In genomic region chr21:38824124-38824822, GRCh38 we compare ENCODE assay signal across 14 cellular contexts. TPM values are rescaled to one million over a fixed set of nuclear protein-coding genes. Genes with fewer than 3 reads are reported as not detected.
DNase-seq lines count a peak whose midpoint lies in the region; ATAC-seq, FAIRE-seq and TF ChIP-seq lines count a peak whose summit lies in the region.
"Had no signal": no experiment of that assay in that cellular context is flagged by ENCODE, and none has a peak within 500 bp of the region (broad histone marks: within the 10 kb centered on the region; RNA-seq: fewer than 3 reads in every experiment).

No MANE protein-coding gene starts in this region.

- FAIRE-seq in endothelial cell of umbilical vein (lab: Jason Lieb, UNC): peak; percentile 24
- FAIRE-seq: G401.6 had no signal

- no peaks in the 10 kb centered on the region for H3K27me3 ChIP-seq in endothelial cell of umbilical vein (ENCODE audit: control insufficient read depth in 2 of 2, insufficient read depth in 2 of 2, low read length in 2 of 2)
- H3K27me3 ChIP-seq in lower lobe of right lung (ENCODE audit: low read depth): no peaks in the 10 kb centered on the region
- no peaks in the 10 kb centered on the region for H3K27me3 ChIP-seq in uterus
- H3K27me3 ChIP-seq: neutrophil had no signal

- peak overlapping the region; percentile 58 for H3K4me2 ChIP-seq in endothelial cell of umbilical vein (ENCODE audit: insufficient read depth, low read length)

- peak overlapping the region; percentile 5 for H3K27ac Mint-ChIP-seq in T-helper 2 cell treated with Interferon-gamma antibody and Interleukin-4, amounts not matched to agents 5 μg/mL and 100 μg/mL, for 36 hours
- H3K27ac Mint-ChIP-seq: activated T-cell treated with anti-CD3 and anti-CD28 coated beads, Interleukin-2, amount 50 U/mL, for 24 hours had no signal

- no peaks in the 10 kb centered on the region for H3K9me3 Mint-ChIP-seq in T-helper 2 cell treated with Interferon-gamma antibody and Interleukin-4, amounts not matched to agents 5 μg/mL and 100 μg/mL, for 36 hours

- peaks cover 53% of the 10 kb centered on the region for H3K36me3 Mint-ChIP-seq in T-helper 2 cell treated with Interferon-gamma antibody and Interleukin-4, amounts not matched to agents 5 μg/mL and 100 μg/mL, for 36 hours (ENCODE audit: low read depth)

- ATAC-seq in lower lobe of right lung (no peak), GM19351 (IDR thresholded peaks at IDR 0.05; ENCODE audit: unreplicated experiment) (no peak), HG03460 (IDR thresholded peaks at IDR 0.05; ENCODE audit: unreplicated experiment) (no peak)

- H3K36me3 ChIP-seq in endothelial cell of umbilical vein (ENCODE audit: control insufficient read depth in 2 of 2, extremely low read depth in 1 of 2, insufficient read depth in 2 of 2, low read length in 2 of 2) (peaks cover 35 to 40% of the 10 kb centered on the region in 2 experiments), lower lobe of right lung (peaks cover 57% of the 10 kb centered on the region), uterus (no peaks in the 10 kb centered on the region)

- H3K4me3 Mint-ChIP-seq in T-helper 2 cell treated with Interferon-gamma antibody and Interleukin-4, amounts not matched to agents 5 μg/mL and 100 μg/mL, for 36 hours: no peak overlapping the region
- H3K4me3 Mint-ChIP-seq: activated T-cell treated with anti-CD3 and anti-CD28 coated beads, Interleukin-2, amount 50 U/mL, for 24 hours; brain had no signal

- intact Hi-C loops in endothelial cell of umbilical vein (cut with micrococcal nuclease): no loop called here
- intact Hi-C loops in lower lobe of right lung (cut with DNase I): no loop called here
- intact Hi-C loops in uterus (cut with DNase I; ENCODE audit: low total_unique reads): no loop called here

- H3K9ac ChIP-seq in endothelial cell of umbilical vein (replicated peaks; ENCODE audit: extremely low read depth, insufficient read depth, low read length): peak overlapping the region; percentile 8

- H3K9me1 ChIP-seq in endothelial cell of umbilical vein (replicated peaks; ENCODE audit: control insufficient read depth, extremely low read depth, insufficient read depth, low read length): no peaks in the 10 kb centered on the region

- no peak overlapping the region for H3K27ac ChIP-seq in endothelial cell of umbilical vein (ENCODE audit: insufficient read depth, low read depth, low read length)
- peak overlapping the region; percentile 76 for H3K27ac ChIP-seq in lower lobe of right lung
- H3K27ac ChIP-seq in uterus: peak overlapping the region; percentile 1 to 57
- H3K27ac ChIP-seq: neutrophil had no signal

- BruUV-seq in endothelial cell of umbilical vein (replicated peaks; lab: Mats Ljungman, UMichigan): no TSS peak

- no peak for TF ChIP-seq POLR2A in endothelial cell of umbilical vein (IDR thresholded peaks at IDR 0.05; ENCODE audit: low read depth, low read length)
- TF ChIP-seq POLR2A in uterus (IDR thresholded peaks at IDR 0.05): no peak

- dilution Hi-C loops in endothelial cell of umbilical vein (cut with MboI; ENCODE audit: extremely low pct_ligation_motif_present, low sequenced_read_pairs): no loop called here

- H3K4me1 ChIP-seq in endothelial cell of umbilical vein (ENCODE audit: control insufficient read depth, extremely low read depth, insufficient read depth, low read length): peaks cover 19% of the 10 kb centered on the region
- peaks cover 66% of the 10 kb centered on the region for H3K4me1 ChIP-seq in lower lobe of right lung
- peaks cover 0 to 4% of the 10 kb centered on the region in 2 donors for H3K4me1 ChIP-seq in uterus

- H3K27me3 Mint-ChIP-seq in T-helper 2 cell treated with Interferon-gamma antibody and Interleukin-4, amounts not matched to agents 5 μg/mL and 100 μg/mL, for 36 hours (ENCODE audit: low read depth): no peaks in the 10 kb centered on the region
- H3K27me3 Mint-ChIP-seq: activated T-cell treated with anti-CD3 and anti-CD28 coated beads, Interleukin-2, amount 50 U/mL, for 24 hours; brain had no signal

- CTCF ChIA-PET in endothelial cell of umbilical vein (lab: Charles Lee): interaction anchor here (1.0 to 1.4 kb wide), 3 partner anchors 29 to 302 kb away, joined by 3 to 5 read pairs (median 4); no protein-coding TSS in a partner anchor

- H3K4me3 ChIP-seq in endothelial cell of umbilical vein (replicated peaks in 1 of 3; ENCODE audit: insufficient read depth in 1 of 3, low read depth in 1 of 3, low read length in 3 of 3) (no peak overlapping the region), lower lobe of right lung (no peak overlapping the region), uterus (no peak overlapping the region)

- no peak for DNase-seq in T-helper 2 cell treated with Interferon-gamma antibody and Interleukin-4, amounts not matched to agents 5 μg/mL and 100 μg/mL, for 36 hours (ENCODE audit: low spot score)
- DNase-seq in T-helper 2 cell (no peak), endothelial cell of umbilical vein (ENCODE audit: low read depth, low spot score) (peak; percentile 14), lower lobe of right lung (no peak), uterus (no peak), DMS79 (lab: John Stamatoyannopoulos, UW) (no peak)
- DNase-seq: activated T-cell treated with anti-CD3 and anti-CD28 coated beads, Interleukin-2, amount 50 U/mL, for 24 hours; NK-92 treated with Interleukin-12 subunit alpha and Interleukin-12 subunit beta, amount 100 ng/mL, for 24 hours; T1000 had no signal

- H3K79me2 ChIP-seq in endothelial cell of umbilical vein (ENCODE audit: control insufficient read depth, insufficient read depth, low read length): no peaks in the 10 kb centered on the region

- H2AFZ ChIP-seq in endothelial cell of umbilical vein (ENCODE audit: low read depth, low read length): no peak overlapping the region

- no peak for TF ChIP-seq CTCF in endothelial cell of umbilical vein (IDR thresholded peaks at IDR 0.05; ENCODE audit: extremely low read depth in 1 of 2, insufficient read depth in 1 of 2, low read depth in 1 of 2, low read length in 2 of 2)
- no peak for TF ChIP-seq CTCF in lower lobe of right lung (IDR thresholded peaks at IDR 0.05)
- no peak for TF ChIP-seq CTCF in uterus (IDR thresholded peaks at IDR 0.05)

- no peaks in the 10 kb centered on the region for H4K20me1 ChIP-seq in endothelial cell of umbilical vein (replicated peaks; ENCODE audit: control insufficient read depth, extremely low read depth, insufficient read depth, low read length)

- H3K4me1 Mint-ChIP-seq in T-helper 2 cell treated with Interferon-gamma antibody and Interleukin-4, amounts not matched to agents 5 μg/mL and 100 μg/mL, for 36 hours (ENCODE audit: low read depth): no peaks in the 10 kb centered on the region
- H3K4me1 Mint-ChIP-seq: brain had no signal

- POLR2A ChIA-PET in endothelial cell of umbilical vein (lab: Charles Lee): no interaction called here

- H3K9me3 ChIP-seq in endothelial cell of umbilical vein (replicated peaks; ENCODE audit: control insufficient read depth, insufficient read depth, low read length) (no peaks in the 10 kb centered on the region), lower lobe of right lung (peaks cover 6% of the 10 kb centered on the region), uterus (no peaks in the 10 kb centered on the region)
- H3K9me3 ChIP-seq: neutrophil had no signal

TF ChIP-seq in endothelial cell of umbilical vein, 7 proteins besides CTCF, POLR2A, EP300 and RAD21:
- TF ChIP-seq MAX (IDR thresholded peaks at IDR 0.05; ENCODE audit: insufficient read depth, insufficient read length) (no peak), JUN (IDR thresholded peaks at IDR 0.05; ENCODE audit: borderline replicate concordance, insufficient read depth, insufficient read length, low read depth) (no peak), POLR2AphosphoS5 (IDR thresholded peaks at IDR 0.05; ENCODE audit: insufficient read depth, low read depth, low read length) (no peak), GATA2 (IDR thresholded peaks at IDR 0.05; ENCODE audit: insufficient read depth, insufficient read length, low read depth, low read length) (no peak), FOS (IDR thresholded peaks at IDR 0.05; ENCODE audit: borderline replicate concordance, insufficient read depth, low read length) (no peak), MYC (IDR thresholded peaks at IDR 0.05; ENCODE audit: low read depth, low read length) (no peak), EZH2 (IDR thresholded peaks at IDR 0.05; ENCODE audit: borderline replicate concordance, low read depth, low read length, severe bottlenecking) (no peak)

RNA-seq across cellular contexts. Expression of gene ETS2, which starts 18.5 kb away (rescaled TPM):
- 42.1 and 54.5 TPM in 2 replicates for total RNA-seq in endothelial cell of umbilical vein
- 14.3 and 16.3 TPM in 2 replicates for polyA plus RNA-seq in endothelial cell of umbilical vein
- 19.5 and 21.1 TPM in 2 replicates for polyA plus RNA-seq in endothelial cell of umbilical vein (2011; cell fraction: cytosol; rRNA removed)
- 38.9 and 39.4 TPM in 2 replicates for polyA plus RNA-seq in endothelial cell of umbilical vein (2011; cell fraction: nucleus; rRNA removed)
- 21.6 and 28.1 TPM in 2 replicates for polyA plus RNA-seq in endothelial cell of umbilical vein (2012)
- polyA minus RNA-seq in endothelial cell of umbilical vein: 22.2 and 22.3 TPM in 2 replicates
- 22.4 TPM for polyA minus RNA-seq in endothelial cell of umbilical vein (2011; cell fraction: cytosol; rRNA and poly(A)+ RNA removed)
- 17.9 and 19.1 TPM in 2 replicates for polyA minus RNA-seq in endothelial cell of umbilical vein (2011; cell fraction: nucleus; rRNA and poly(A)+ RNA removed)
- 160 TPM for total RNA-seq in lower lobe of right lung
- 100 to 1,000 TPM in 2 of 4 donors, 10 to 100 TPM in 2; 72.6 to 147 (median 98.5) TPM for total RNA-seq in uterus
